ENCODE assay signal across 8 cellular contexts in the genomic region with DNA sequence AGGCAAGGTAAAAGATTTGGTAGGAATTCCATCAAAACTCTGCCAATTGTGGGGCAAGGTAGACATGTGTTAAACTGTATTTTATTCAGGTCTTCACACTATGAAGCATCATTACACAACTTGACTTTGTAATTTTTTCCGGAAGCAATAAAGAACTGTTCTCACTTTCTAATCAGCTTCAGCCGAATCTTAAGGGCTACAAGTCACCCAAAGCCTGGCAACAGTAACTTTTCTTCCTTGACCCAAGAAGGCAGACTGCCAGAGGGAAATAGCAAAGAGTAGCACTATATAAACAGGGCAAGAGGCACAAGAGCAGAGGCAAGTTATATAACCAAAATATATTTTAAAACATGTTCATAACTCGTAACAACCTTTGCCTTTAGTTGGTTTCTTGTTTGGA. TPM values are rescaled to one million over a fixed set of nuclear protein-coding genes. Genes with fewer than 3 reads are reported as not detected.
DNase-seq lines count a peak whose midpoint lies in the region; ATAC-seq, FAIRE-seq and TF ChIP-seq lines count a peak whose summit lies in the region.

No MANE protein-coding gene starts in this region.

- FAIRE-seq in pancreas (lab: Jason Lieb, UNC) = peak; percentile 41

- no peaks in the 10 kb centered on the region for H3K27me3 Mint-ChIP-seq in T-helper 2 cell treated with Interferon-gamma antibody and Interleukin-4, amounts not matched to agents 5 μg/mL and 100 μg/mL, for 36 hours (ENCODE audit: low read depth)

- H3K36me3 Mint-ChIP-seq in T-helper 2 cell treated with Interferon-gamma antibody and Interleukin-4, amounts not matched to agents 5 μg/mL and 100 μg/mL, for 36 hours (ENCODE audit: low read depth) = peaks cover 23% of the 10 kb centered on the region

- no peaks in the 10 kb centered on the region for H3K27me3 ChIP-seq in pancreas

- peak overlapping the region; percentile 78 for H3K4me3 ChIP-seq in fibroblast of pulmonary artery (replicated peaks; ENCODE audit: low read depth, low read length)
- peak overlapping the region; percentile 53 to 83 (median 80) for H3K4me3 ChIP-seq in pancreas

- ATAC-seq in pancreas (peak in 2 of 4 donors; percentile 36 to 40), HG03571 (IDR thresholded peaks at IDR 0.05; ENCODE audit: unreplicated experiment) (no peak)

- peak overlapping the region; percentile 96 for H3K4me3 Mint-ChIP-seq in T-helper 2 cell treated with Interferon-gamma antibody and Interleukin-4, amounts not matched to agents 5 μg/mL and 100 μg/mL, for 36 hours

- WGBS in pancreas, 2 donors = 1 to 2% methylated on average over 3 of the region's 3 CpGs

- H3K4me1 Mint-ChIP-seq in T-helper 2 cell treated with Interferon-gamma antibody and Interleukin-4, amounts not matched to agents 5 μg/mL and 100 μg/mL, for 36 hours (ENCODE audit: low read depth) = peaks cover 21% of the 10 kb centered on the region

- DNase-seq in AG20443 (ENCODE audit: low spot score) = peak; percentile 37
- peak; percentile 54 for DNase-seq in HCEC 1CT
- no peak for DNase-seq in T-helper 2 cell treated with Interferon-gamma antibody and Interleukin-4, amounts not matched to agents 5 μg/mL and 100 μg/mL, for 36 hours (ENCODE audit: low spot score)
- peak; percentile 55 for DNase-seq in fibroblast of pulmonary artery (ENCODE audit: low read depth)
- DNase-seq in pancreas = peak in 2 of 6 donors; percentile 43 to 44
- DNase-seq in central memory CD4-positive, alpha-beta T cell = no peak
- no peak for DNase-seq in activated CD8-positive, alpha-beta memory T cell treated with anti-CD3 and anti-CD28 coated beads, Interleukin-2, amount 50 U/mL, for 4 hours

- peak overlapping the region in 3 of 4 donors; percentile 94 to 98 (median 98) for H3K27ac ChIP-seq in pancreas

- H3K9me3 Mint-ChIP-seq in T-helper 2 cell treated with Interferon-gamma antibody and Interleukin-4, amounts not matched to agents 5 μg/mL and 100 μg/mL, for 36 hours = no peaks in the 10 kb centered on the region

- peak overlapping the region; percentile 90 for H3K27ac Mint-ChIP-seq in T-helper 2 cell treated with Interferon-gamma antibody and Interleukin-4, amounts not matched to agents 5 μg/mL and 100 μg/mL, for 36 hours

- no peak for TF ChIP-seq CTCF in fibroblast of pulmonary artery (IDR thresholded peaks at IDR 0.05; ENCODE audit: low read length, missing control alignments)
- TF ChIP-seq CTCF in pancreas (IDR thresholded peaks at IDR 0.05) = no peak

- H3K4me1 ChIP-seq in pancreas = peaks cover 13 to 21% (median 13%) of the 10 kb centered on the region in 3 donors

- peaks cover 0 to 13% (median 10%) of the 10 kb centered on the region in 3 donors for H3K36me3 ChIP-seq in pancreas

- no peaks in the 10 kb centered on the region for H3K9me3 ChIP-seq in pancreas

- intact Hi-C loops in pancreas (cut with DNase I) = no loop called here

RNA-seq across cellular contexts. Expression of a gene that starts 1.5 kb away (rescaled TPM):
- 10 to 100 TPM; 25.2 to 41.6 (median 30.8) TPM for total RNA-seq in pancreas
- polyA plus RNA-seq in pancreas = 10 to 100 TPM; 37.4 to 49.6 TPM

RNA-seq across cellular contexts. Expression of a gene that starts 55.5 kb away (rescaled TPM):
- total RNA-seq in pancreas = 10 to 100 TPM; 10.3 to 25.8 (median 13.2) TPM
- 1 to 10 TPM; 4.6 to 9.7 TPM for polyA plus RNA-seq in pancreas

Comparison
In these comparisons a context has a peak if more than half of its experiments do, and no peak if none do; other contexts are left out.
1. DNase-seq: peak in AG20443 (single experiment), HCEC 1CT (single experiment) and fibroblast of pulmonary artery (single experiment); none in T-helper 2 cell treated with Interferon-gamma antibody and Interleukin-4, amounts not matched to agents 5 μg/mL and 100 μg/mL, for 36 hours (single experiment), central memory CD4-positive, alpha-beta T cell (single experiment) and activated CD8-positive, alpha-beta memory T cell treated with anti-CD3 and anti-CD28 coated beads, Interleukin-2, amount 50 U/mL, for 4 hours (single experiment).